9 cellular contexts compared by ENCODE assay signal in genomic region chr10:95694665-95695064, GRCh38. TPM values are rescaled to one million over a fixed set of nuclear protein-coding genes. Genes with fewer than 3 reads are reported as not detected.
A peak's percentile ranks its signal among the peaks of the same experiment; 100 is the strongest.
DNase-seq lines count a peak whose midpoint lies in the region; ATAC-seq and TF ChIP-seq lines count a peak whose summit lies in the region.
"Had no signal": no experiment of that assay in that cellular context is flagged by ENCODE, and none has a peak within 500 bp of the region (broad histone marks: within the 10 kb centered on the region; RNA-seq: fewer than 3 reads in every experiment).

No MANE protein-coding gene starts in this region.

- peaks cover 5% of the 10 kb centered on the region for H3K23me2 ChIP-seq in H9 (ENCODE audit: insufficient read length, low read depth, low read length, poor library complexity, severe bottlenecking)

- H3K4me2 ChIP-seq in H9 (ENCODE audit: insufficient read depth, insufficient read length, low read length): no peak overlapping the region

- H3K27me3 ChIP-seq in CD4-positive, alpha-beta T cell (ENCODE audit: control insufficient read depth, insufficient read depth, low read length): no peaks in the 10 kb centered on the region
- no peaks in the 10 kb centered on the region for H3K27me3 ChIP-seq in H9 (ENCODE audit: insufficient read depth, low read length)

- H2BK5ac ChIP-seq in H9 (ENCODE audit: insufficient read length, low read length): no peak overlapping the region

- no peak overlapping the region for H4K91ac ChIP-seq in H9 (ENCODE audit: insufficient read length, low read depth, low read length)

- no peak overlapping the region for H3K9ac ChIP-seq in H9 (ENCODE audit: extremely low read depth, insufficient read length, low read length)

- WGBS in H9 (ENCODE audit: extremely low coverage, insufficient read length, low lambda C conversion rate): no CpG with 5 or more reads among the region's 18 CpGs

- no peak overlapping the region for H3K4ac ChIP-seq in H9 (ENCODE audit: low read depth, low read length)

- H2BK120ac ChIP-seq in H9 (ENCODE audit: low read depth, low read length, poor library complexity, severe bottlenecking): no peak overlapping the region

- H3K23ac ChIP-seq in H9 (ENCODE audit: insufficient read length, low read depth, low read length): no peak overlapping the region

- peaks cover 14% of the 10 kb centered on the region for H3K27me3 Mint-ChIP-seq in CD4-positive, alpha-beta T cell
- no peaks in the 10 kb centered on the region; the same call in none of the 2 replicates for H3K27me3 Mint-ChIP-seq in H9 (ENCODE audit: low read depth)
- H3K27me3 Mint-ChIP-seq in activated T-helper 1 cell treated with anti-CD3 and anti-CD28 coated beads, Interleukin-12 subunit alpha, Interleukin-12 subunit beta, Interleukin-2, Interleukin-4 antibody, amounts not matched to agents 30 ng/mL and 10 ng/mL and 1 ng/mL, durations not matched to agents 14 hours and 24 hours and 36 hours (ENCODE audit: insufficient read depth): no peaks in the 10 kb centered on the region
- H3K27me3 Mint-ChIP-seq in natural killer cell (ENCODE audit: low read depth in 2 of 2): peaks cover 0 to 5% of the 10 kb centered on the region in 2 donors

- H2BK12ac ChIP-seq in H9 (ENCODE audit: insufficient read length, low read depth, low read length): no peak overlapping the region

- no peak overlapping the region for H3K14ac ChIP-seq in H9 (ENCODE audit: insufficient read depth, low read length)

- no peak for ATAC-seq in CD4-positive, alpha-beta T cell (ENCODE audit: poor library complexity)
- ATAC-seq in natural killer cell (no peak), HG02938 (IDR thresholded peaks at IDR 0.05; ENCODE audit: unreplicated experiment) (no peak)

- POLR2A ChIA-PET in CD4-positive, alpha-beta T cell (lab: Charles Lee): interaction anchor here (0.9 to 2.3 kb wide), 5 partner anchors 10 to 436 kb away, joined by 3 to 19 read pairs (median 7); partner anchors contain the start of gene ZNF518A

- intact Hi-C loops in CD4-positive, alpha-beta T cell (cut with DNase I, micrococcal nuclease): loop anchor here (1.0 to 10.0 kb wide), 11 partner anchors 37 to 1950 kb away; partner anchors contain the start of genes ZNF518A (in 2 of the 2), ALDH18A1 (in 1 of the 2), CC2D2B (in 1 of the 2) and CCNJ (in 1 of the 2)
- intact Hi-C loops in activated T-helper 1 cell treated with anti-CD3 and anti-CD28 coated beads, Interleukin-12 subunit alpha, Interleukin-12 subunit beta, Interleukin-2, Interleukin-4 antibody, amounts not matched to agents 30 ng/mL and 10 ng/mL and 1 ng/mL, durations not matched to agents 14 hours and 24 hours and 36 hours (cut with micrococcal nuclease): loop anchor here (1.0 to 5.0 kb wide), 11 partner anchors 38 to 1147 kb away; partner anchors contain the start of genes ALDH18A1, CC2D2B, HELLS and SORBS1
- intact Hi-C loops in natural killer cell (cut with micrococcal nuclease): loop anchor here (1.0 to 5.0 kb wide), 6 partner anchors 38 to 436 kb away; partner anchors contain the start of genes ALDH18A1, CCNJ and ZNF518A

- H3T11ph ChIP-seq in H9 (ENCODE audit: low read length): no peak overlapping the region

- no peak overlapping the region for H4K5ac ChIP-seq in H9 (ENCODE audit: insufficient read length, low read depth, low read length)

- no peak overlapping the region for H4K8ac ChIP-seq in H9 (replicated peaks; ENCODE audit: insufficient read length, low read depth, low read length)

- H3K79me1 ChIP-seq in H9 (ENCODE audit: insufficient read depth, low read depth, low read length, poor library complexity, severe bottlenecking): peaks cover 4% of the 10 kb centered on the region

- H3K9me3 Mint-ChIP-seq in CD4-positive, alpha-beta T cell: no peaks in the 10 kb centered on the region
- peaks cover 16 to 24% of the 10 kb centered on the region in 2 experiments for H3K9me3 Mint-ChIP-seq in H9
- H3K9me3 Mint-ChIP-seq in activated T-helper 1 cell treated with anti-CD3 and anti-CD28 coated beads, Interleukin-12 subunit alpha, Interleukin-12 subunit beta, Interleukin-2, Interleukin-4 antibody, amounts not matched to agents 30 ng/mL and 10 ng/mL and 1 ng/mL, durations not matched to agents 14 hours and 24 hours and 36 hours: peaks cover 7% of the 10 kb centered on the region
- H3K9me3 Mint-ChIP-seq in natural killer cell: no peaks in the 10 kb centered on the region

- H2AFZ ChIP-seq in H9 (ENCODE audit: low read length): peak overlapping the region; percentile 66

- H3K27ac ChIP-seq in CD4-positive, alpha-beta T cell (ENCODE audit: low read depth, low read length): no peak overlapping the region
- no peak overlapping the region for H3K27ac ChIP-seq in H9 (ENCODE audit: insufficient read length, low read depth, low read length)

- peak overlapping the region; percentile 26 for H3K4me3 Mint-ChIP-seq in CD4-positive, alpha-beta T cell
- no peak overlapping the region; a peak in 1 of 5 replicates for H3K4me3 Mint-ChIP-seq in H9
- peak overlapping the region; percentile 44 for H3K4me3 Mint-ChIP-seq in activated T-helper 1 cell treated with anti-CD3 and anti-CD28 coated beads, Interleukin-12 subunit alpha, Interleukin-12 subunit beta, Interleukin-2, Interleukin-4 antibody, amounts not matched to agents 30 ng/mL and 10 ng/mL and 1 ng/mL, durations not matched to agents 14 hours and 24 hours and 36 hours
- peak overlapping the region; percentile 95 for H3K4me3 Mint-ChIP-seq in natural killer cell

- DNase-seq in CD4-positive, alpha-beta T cell: no peak
- DNase-seq in H9 (no peak), natural killer cell (no peak), DMS 273 (lab: John Stamatoyannopoulos, UW; ENCODE audit: unreplicated experiment) (no peak), AG20443 (ENCODE audit: low spot score) (no peak), DMS 273 treated with DMSO at 0.1 percent for 48 hours (lab: John Stamatoyannopoulos, UW) (no peak)
- DNase-seq in activated T-helper 1 cell treated with anti-CD3 and anti-CD28 coated beads, Interleukin-12 subunit alpha, Interleukin-12 subunit beta, Interleukin-2, Interleukin-4 antibody, amounts not matched to agents 30 ng/mL and 10 ng/mL and 1 ng/mL, durations not matched to agents 14 hours and 24 hours and 36 hours (ENCODE audit: low spot score): no peak
- DNase-seq: stimulated activated CD4-positive, alpha-beta T cell treated with anti-CD3 and anti-CD28 coated beads, Interleukin-1b, Interleukin-23, amount 100 ng/mL, for 48 hours had no signal

- no peaks in the 10 kb centered on the region for H3K9me3 ChIP-seq in CD4-positive, alpha-beta T cell (ENCODE audit: control insufficient read depth, low read length)
- no peaks in the 10 kb centered on the region for H3K9me3 ChIP-seq in H9 (ENCODE audit: control insufficient read depth, low read depth, low read length)

- H2BK15ac ChIP-seq in H9 (ENCODE audit: low read depth, low read length): no peak overlapping the region

- TF ChIP-seq CTCF in CD4-positive, alpha-beta T cell (IDR thresholded peaks at IDR 0.05): no peak
- TF ChIP-seq CTCF in H9 (conservative IDR thresholded peaks at IDR 0.05): no peak
- TF ChIP-seq CTCF in natural killer cell (IDR thresholded peaks at IDR 0.05): no peak

- peaks cover 2% of the 10 kb centered on the region; the same call in 1 of the 2 replicates for H3K79me2 ChIP-seq in H9 (ENCODE audit: insufficient read depth, low read length)

- no peaks in the 10 kb centered on the region for H4K20me1 ChIP-seq in H9 (ENCODE audit: control insufficient read depth, insufficient read depth, insufficient read length)

- H3K36me3 Mint-ChIP-seq in CD4-positive, alpha-beta T cell (ENCODE audit: low read depth): peaks cover 41% of the 10 kb centered on the region
- H3K36me3 Mint-ChIP-seq in H9 (ENCODE audit: insufficient read depth in 1 of 3, low read depth in 3 of 3) (peaks cover 9 to 33% (median 32%) of the 10 kb centered on the region in 3 experiments; a peak in 6 of 7 replicates), natural killer cell (no peaks in the 10 kb centered on the region)
- H3K36me3 Mint-ChIP-seq in activated T-helper 1 cell treated with anti-CD3 and anti-CD28 coated beads, Interleukin-12 subunit alpha, Interleukin-12 subunit beta, Interleukin-2, Interleukin-4 antibody, amounts not matched to agents 30 ng/mL and 10 ng/mL and 1 ng/mL, durations not matched to agents 14 hours and 24 hours and 36 hours (ENCODE audit: low read depth): peaks cover 40% of the 10 kb centered on the region

- no peak overlapping the region for H3K18ac ChIP-seq in H9 (ENCODE audit: insufficient read length, low read depth, low read length)

- H3K4me1 ChIP-seq in H9 (ENCODE audit: insufficient read depth, low read length): no peaks in the 10 kb centered on the region

- H3K27ac Mint-ChIP-seq in CD4-positive, alpha-beta T cell: no peak overlapping the region
- H3K27ac Mint-ChIP-seq in H9 (no peak overlapping the region; a peak in 1 of 7 replicates), natural killer cell (peak overlapping the region; percentile 94 to 96)
- H3K27ac Mint-ChIP-seq in activated T-helper 1 cell treated with anti-CD3 and anti-CD28 coated beads, Interleukin-12 subunit alpha, Interleukin-12 subunit beta, Interleukin-2, Interleukin-4 antibody, amounts not matched to agents 30 ng/mL and 10 ng/mL and 1 ng/mL, durations not matched to agents 14 hours and 24 hours and 36 hours: peak overlapping the region; percentile 95

- H2AK5ac ChIP-seq in H9 (ENCODE audit: insufficient read length, low read length): no peak overlapping the region

- CTCF ChIA-PET in CD4-positive, alpha-beta T cell (lab: Charles Lee): interaction anchor here (0.6 to 3.5 kb wide), 12 partner anchors 10 to 395 kb away, joined by 3 to 32 read pairs (median 8); partner anchors contain the start of gene ALDH18A1

- peaks cover 44% of the 10 kb centered on the region for H3K4me1 Mint-ChIP-seq in CD4-positive, alpha-beta T cell (ENCODE audit: low read depth)
- H3K4me1 Mint-ChIP-seq in H9 (peaks cover 13 to 15% of the 10 kb centered on the region in 2 experiments), natural killer cell (peaks cover 35% of the 10 kb centered on the region in 2 donors)
- peaks cover 43% of the 10 kb centered on the region for H3K4me1 Mint-ChIP-seq in activated T-helper 1 cell treated with anti-CD3 and anti-CD28 coated beads, Interleukin-12 subunit alpha, Interleukin-12 subunit beta, Interleukin-2, Interleukin-4 antibody, amounts not matched to agents 30 ng/mL and 10 ng/mL and 1 ng/mL, durations not matched to agents 14 hours and 24 hours and 36 hours (ENCODE audit: low read depth)

- no peak overlapping the region for H3K56ac ChIP-seq in H9 (ENCODE audit: insufficient read length, low read depth, low read length)

- H2BK20ac ChIP-seq in H9 (ENCODE audit: low read depth, low read length, poor library complexity, severe bottlenecking): no peak overlapping the region

RNA-seq across cellular contexts. Expression of gene TCTN3, which starts 0.9 kb away (rescaled TPM):
- 10 to 100 TPM; 18.6 to 20.2 TPM for total RNA-seq in CD4-positive, alpha-beta T cell
- total RNA-seq in H9 (2021) (37.0 and 37.3 TPM in 2 replicates), natural killer cell (10 to 100 TPM; 15.3 to 20.6 (median 15.8) TPM)
- 56.3 and 58.0 TPM in 2 replicates for total RNA-seq in activated T-helper 1 cell treated with anti-CD3 and anti-CD28 coated beads, Interleukin-12 subunit alpha, Interleukin-12 subunit beta, Interleukin-2, Interleukin-4 antibody, amounts not matched to agents 30 ng/mL and 10 ng/mL and 1 ng/mL, durations not matched to agents 14 hours and 24 hours and 36 hours

RNA-seq across cellular contexts. Expression of gene ALDH18A1, which starts 38.2 kb away (rescaled TPM):
- 10 to 100 TPM in 1 of 2 experiments, 1 to 10 TPM in 1; 9.6 to 12.6 TPM for total RNA-seq in CD4-positive, alpha-beta T cell
- total RNA-seq in H9 (2021) (114 and 121 TPM in 2 replicates), natural killer cell (10 to 100 TPM; 20.7 to 33.4 (median 25.2) TPM)
- 122 and 127 TPM in 2 replicates for total RNA-seq in activated T-helper 1 cell treated with anti-CD3 and anti-CD28 coated beads, Interleukin-12 subunit alpha, Interleukin-12 subunit beta, Interleukin-2, Interleukin-4 antibody, amounts not matched to agents 30 ng/mL and 10 ng/mL and 1 ng/mL, durations not matched to agents 14 hours and 24 hours and 36 hours

Comparison
In these comparisons a context has a peak if more than half of its experiments do, and no peak if none do; other contexts are left out.
1. H3K27ac Mint-ChIP-seq: peak in activated T-helper 1 cell treated with anti-CD3 and anti-CD28 coated beads, Interleukin-12 subunit alpha, Interleukin-12 subunit beta, Interleukin-2, Interleukin-4 antibody, amounts not matched to agents 30 ng/mL and 10 ng/mL and 1 ng/mL, durations not matched to agents 14 hours and 24 hours and 36 hours (single experiment) and natural killer cell (2 of 2); none in CD4-positive, alpha-beta T cell (single experiment) and H9 (0 of 3).
2. H3K4me3 Mint-ChIP-seq: peak in CD4-positive, alpha-beta T cell (single experiment), activated T-helper 1 cell treated with anti-CD3 and anti-CD28 coated beads, Interleukin-12 subunit alpha, Interleukin-12 subunit beta, Interleukin-2, Interleukin-4 antibody, amounts not matched to agents 30 ng/mL and 10 ng/mL and 1 ng/mL, durations not matched to agents 14 hours and 24 hours and 36 hours (single experiment) and natural killer cell (single experiment); none in H9 (0 of 2).